8 cellular contexts compared by ENCODE assay signal in genomic region chr22:42080287-42080686, GRCh38. TPM values are rescaled to one million over a fixed set of nuclear protein-coding genes. Genes with fewer than 3 reads are reported as not detected.
DNase-seq lines count a peak whose midpoint lies in the region; ATAC-seq and TF ChIP-seq lines count a peak whose summit lies in the region.

No MANE protein-coding gene starts in this region.

- no peak for TF ChIP-seq POLR2A in stomach (IDR thresholded peaks at IDR 0.05)

- H3K4me2 ChIP-seq in OCI-LY7 (ENCODE audit: low read length): peak overlapping the region; percentile 82

- ATAC-seq in left colon (peak; percentile 29), HG02973 (IDR thresholded peaks at IDR 0.05; ENCODE audit: unreplicated experiment) (no peak), HG03565 (IDR thresholded peaks at IDR 0.05; ENCODE audit: unreplicated experiment) (no peak)

- no peaks in the 10 kb centered on the region for H4K20me1 ChIP-seq in OCI-LY7 (ENCODE audit: insufficient read depth, low read length)

- H3K79me2 ChIP-seq in OCI-LY7 (ENCODE audit: insufficient read depth, low read depth, low read length): peaks cover 21% of the 10 kb centered on the region

- peak; percentile 32 for DNase-seq in NCI-H1694 (lab: John Stamatoyannopoulos, UW)
- no peak for DNase-seq in NCI-H1694 treated with DMSO at 0.1 percent for 48 hours (lab: John Stamatoyannopoulos, UW)
- no peak for DNase-seq in OCI-LY7 (ENCODE audit: low spot score)
- peak; percentile 69 for DNase-seq in cerebellar cortex (ENCODE audit: low spot score)
- DNase-seq in left colon: peak in 1 of 2 donors; percentile 60
- peak; percentile 55 for DNase-seq in stomach

- POLR2A ChIA-PET in OCI-LY7 (lab: Charles Lee): interaction anchor here (1.7 to 2.9 kb wide), 2 partner anchors 11 to 12 kb away, joined by 3 to 18 read pairs; partner anchors contain the start of gene NDUFA6

- peaks cover 39% of the 10 kb centered on the region for H3K36me3 ChIP-seq in OCI-LY7 (ENCODE audit: insufficient read depth, low read length)
- H3K36me3 ChIP-seq in stomach: peaks cover 29 to 57% (median 55%) of the 10 kb centered on the region in 4 donors

- CTCF ChIA-PET in OCI-LY7 (lab: Charles Lee; ENCODE audit: unreplicated experiment): no interaction called here

- intact Hi-C loops in OCI-LY7 (cut with micrococcal nuclease; ENCODE audit: unreplicated experiment): loop anchor here (1.0 kb wide), 1 partner anchor 317 kb away; no protein-coding TSS in a partner anchor
- intact Hi-C loops in left colon (cut with DNase I, micrococcal nuclease): no loop called here
- intact Hi-C loops in stomach (cut with DNase I; ENCODE audit: low total_unique reads): no loop called here

- H3K4me3 ChIP-seq in OCI-LY7 (ENCODE audit: low read depth, low read length, poor library complexity, severe bottlenecking) (peak overlapping the region; percentile 79), stomach (peak overlapping the region; percentile 58 to 64 (median 61))

- TF ChIP-seq EP300 in stomach (IDR thresholded peaks at IDR 0.05): no peak

- 0 to 2% (median 1%) methylated on average over 14 of the region's 14 CpGs for WGBS in stomach, 5 donors

- no peaks in the 10 kb centered on the region for H3K27me3 ChIP-seq in stomach

- peaks cover 16% of the 10 kb centered on the region for H3K4me1 ChIP-seq in OCI-LY7 (ENCODE audit: insufficient read depth, low read length, poor library complexity, severe bottlenecking)
- H3K4me1 ChIP-seq in stomach: peaks cover 28 to 68% (median 45%) of the 10 kb centered on the region in 4 donors

- H2AFZ ChIP-seq in OCI-LY7 (ENCODE audit: low read length): peak overlapping the region; percentile 58; the same call in 1 of the 2 replicates

- peak overlapping the region; percentile 70 for H3K27ac ChIP-seq in OCI-LY7 (ENCODE audit: low read depth, low read length, poor library complexity, severe bottlenecking)
- H3K27ac ChIP-seq in stomach: peak overlapping the region; percentile 90 to 99 (median 99)

- BruUV-seq in OCI-LY7 (replicated peaks; lab: Mats Ljungman, UMichigan): TSS peak; percentile 69

- no peaks in the 10 kb centered on the region for H3K9me2 ChIP-seq in OCI-LY7 (ENCODE audit: insufficient read depth, low read length)

- no peak for TF ChIP-seq CTCF in OCI-LY7 (conservative IDR thresholded peaks at IDR 0.05; ENCODE audit: low read length)
- TF ChIP-seq CTCF in stomach (IDR thresholded peaks at IDR 0.05): no peak

- H3K9me3 ChIP-seq in OCI-LY7 (ENCODE audit: low read length) (no peaks in the 10 kb centered on the region), stomach (no peaks in the 10 kb centered on the region)

RNA-seq across cellular contexts. Expression of gene SMDT1, which starts 0.8 kb away (rescaled TPM):
- 23.0 and 31.5 TPM in 2 replicates for total RNA-seq in OCI-LY7 (2014; rRNA removed; shearing (Covaris generic))
- total RNA-seq in OCI-LY7 (2022) (111 and 114 TPM in 2 replicates), left colon (100 to 1,000 TPM; 145 to 148 TPM), stomach (10 to 100 TPM in 3 of 5 donors, 1 to 10 TPM in 2; 2.9 to 20.7 (median 12.1) TPM)
- polyA plus RNA-seq in stomach: 100 to 1,000 TPM; 101 to 232 (median 104) TPM

RNA-seq across cellular contexts. Expression of gene PHETA2, which starts 6.2 kb away (rescaled TPM):
- total RNA-seq in OCI-LY7 (2014; rRNA removed; shearing (Covaris generic)): 0.05 TPM in 1 of 2 replicates, not detected in the other
- total RNA-seq in OCI-LY7 (2022) (0.23 and 0.35 TPM in 2 replicates), left colon (10 to 100 TPM; 12.9 to 13.9 TPM), stomach (10 to 100 TPM; 12.9 to 30.1 (median 21.6) TPM)
- polyA plus RNA-seq in stomach: 10 to 100 TPM in 2 of 3 donors, 1 to 10 TPM in 1; 8.4 to 21.5 (median 17.3) TPM

RNA-seq across cellular contexts. Expression of gene NAGA, which starts 9.7 kb away (rescaled TPM):
- total RNA-seq in OCI-LY7 (2014; rRNA removed; shearing (Covaris generic)): 11.2 and 16.9 TPM in 2 replicates
- total RNA-seq in OCI-LY7 (2022) (14.4 and 14.9 TPM in 2 replicates), left colon (10 to 100 TPM; 38.3 to 38.5 TPM), stomach (10 to 100 TPM in 4 of 5 donors, 1 to 10 TPM in 1; 2.3 to 55.8 (median 24.2) TPM)
- polyA plus RNA-seq in stomach: 1 to 10 TPM; 8.4 to 9.8 (median 9.5) TPM

RNA-seq across cellular contexts. Expression of gene NDUFA6, which starts 10.3 kb away (rescaled TPM):
- 49.8 and 62.4 TPM in 2 replicates for total RNA-seq in OCI-LY7 (2014; rRNA removed; shearing (Covaris generic))
- total RNA-seq in OCI-LY7 (2022) (57.6 and 63.8 TPM in 2 replicates), left colon (100 to 1,000 TPM in 1 of 2 donors, 10 to 100 TPM in 1; 96.2 to 125 TPM), stomach (10 to 100 TPM; 49.4 to 66.3 (median 59.4) TPM)
- polyA plus RNA-seq in stomach: 100 to 1,000 TPM; 122 to 167 (median 143) TPM

RNA-seq across cellular contexts. Expression of gene CYP2D6, which starts 50.3 kb away (rescaled TPM):
- 2.4 and 3.0 TPM in 2 replicates for total RNA-seq in OCI-LY7 (2014; rRNA removed; shearing (Covaris generic))
- total RNA-seq in OCI-LY7 (2022) (4.1 and 4.5 TPM in 2 replicates), left colon (1 to 10 TPM; 2.0 to 3.9 TPM), stomach (10 to 100 TPM in 3 of 5 donors, under 1 TPM in 2; 0.72 to 22.8 (median 11.9) TPM)
- polyA plus RNA-seq in stomach: 1 to 10 TPM in 2 of 3 donors, under 1 TPM in 1; 1.00 to 5.2 (median 1.5) TPM

Comparison
In these comparisons a context has a peak if more than half of its experiments do, and no peak if none do; other contexts are left out.
1. DNase-seq: peak in NCI-H1694 (single experiment), cerebellar cortex (single experiment) and stomach (single experiment); none in NCI-H1694 treated with DMSO at 0.1 percent for 48 hours (single experiment) and OCI-LY7 (single experiment).
2. RNA of gene PHETA2, which starts 6.2 kb away (total RNA-seq): 12.9 to 30.1 TPM in stomach and 12.9 to 13.9 TPM in left colon; 0.05 to 0.35 TPM in OCI-LY7; every median in the first group is over 10 times any median in the second.